8 cellular contexts compared by ENCODE assay signal in genomic region chr12:102119674-102120563, GRCh38. TPM values are rescaled to one million over a fixed set of nuclear protein-coding genes. Genes with fewer than 3 reads are reported as not detected.
DNase-seq lines count a peak whose midpoint lies in the region; ATAC-seq and TF ChIP-seq lines count a peak whose summit lies in the region.

A gene with protein sequence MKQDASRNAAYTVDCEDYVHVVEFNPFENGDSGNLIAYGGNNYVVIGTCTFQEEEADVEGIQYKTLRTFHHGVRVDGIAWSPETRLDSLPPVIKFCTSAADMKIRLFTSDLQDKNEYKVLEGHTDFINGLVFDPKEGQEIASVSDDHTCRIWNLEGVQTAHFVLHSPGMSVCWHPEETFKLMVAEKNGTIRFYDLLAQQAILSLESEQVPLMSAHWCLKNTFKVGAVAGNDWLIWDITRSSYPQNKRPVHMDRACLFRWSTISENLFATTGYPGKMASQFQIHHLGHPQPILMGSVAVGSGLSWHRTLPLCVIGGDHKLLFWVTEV (minus strand): TSS chr12:102120114. CDS start chr12:102118518, 1,596 bp downstream.
A gene with protein sequence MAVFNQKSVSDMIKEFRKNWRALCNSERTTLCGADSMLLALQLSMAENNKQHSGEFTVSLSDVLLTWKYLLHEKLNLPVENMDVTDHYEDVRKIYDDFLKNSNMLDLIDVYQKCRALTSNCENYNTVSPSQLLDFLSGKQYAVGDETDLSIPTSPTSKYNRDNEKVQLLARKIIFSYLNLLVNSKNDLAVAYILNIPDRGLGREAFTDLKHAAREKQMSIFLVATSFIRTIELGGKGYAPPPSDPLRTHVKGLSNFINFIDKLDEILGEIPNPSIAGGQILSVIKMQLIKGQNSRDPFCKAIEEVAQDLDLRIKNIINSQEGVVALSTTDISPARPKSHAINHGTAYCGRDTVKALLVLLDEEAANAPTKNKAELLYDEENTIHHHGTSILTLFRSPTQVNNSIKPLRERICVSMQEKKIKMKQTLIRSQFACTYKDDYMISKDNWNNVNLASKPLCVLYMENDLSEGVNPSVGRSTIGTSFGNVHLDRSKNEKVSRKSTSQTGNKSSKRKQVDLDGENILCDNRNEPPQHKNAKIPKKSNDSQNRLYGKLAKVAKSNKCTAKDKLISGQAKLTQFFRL (plus strand): TSS chr12:102120183. CDS start chr12:102123889, 3,706 bp downstream.

- H3K4me1 Mint-ChIP-seq in activated naive CD8-positive, alpha-beta T cell treated with anti-CD3 and anti-CD28 coated beads, Interleukin-2, amount 50 U/mL, for 24 hours = peaks cover 25% of the 10 kb centered on the region

- peaks cover 9% of the 10 kb centered on the region for H3K79me1 ChIP-seq in trophoblast cell (ENCODE audit: low read length)

- peak within 1 kb of the TSS; percentile 91 for H3K9ac ChIP-seq in trophoblast cell (ENCODE audit: low read length)

- peak within 1 kb of the TSS; percentile 59 for H4K12ac ChIP-seq in trophoblast cell (ENCODE audit: low read depth, low read length)

- H3K4me1 ChIP-seq in trophoblast cell (ENCODE audit: control insufficient read depth in 1 of 2, insufficient read depth in 2 of 2, low read length in 2 of 2) (peaks cover 3 to 4% of the 10 kb centered on the region in 2 experiments), upper lobe of left lung (peaks cover 16 to 21% (median 19%) of the 10 kb centered on the region in 4 donors)

- peaks cover 34% of the 10 kb centered on the region for H3K36me3 Mint-ChIP-seq in activated naive CD8-positive, alpha-beta T cell treated with anti-CD3 and anti-CD28 coated beads, Interleukin-2, amount 50 U/mL, for 24 hours (ENCODE audit: low read depth)

- no peaks in the 10 kb centered on the region for H3K27me3 ChIP-seq in trophoblast cell (ENCODE audit: insufficient read depth, low read length)
- H3K27me3 ChIP-seq in upper lobe of left lung = no peaks in the 10 kb centered on the region

- H2BK5ac ChIP-seq in trophoblast cell (ENCODE audit: low read depth, low read length, poor library complexity) = peak within 1 kb of the TSS; percentile 69

- H3K4ac ChIP-seq in trophoblast cell (ENCODE audit: low read depth, low read length) = peak within 1 kb of the TSS; percentile 5

- peak within 1 kb of the TSS; percentile 82 for H3K4me2 ChIP-seq in trophoblast cell (ENCODE audit: low read length)

- TF ChIP-seq CTCF in GM12873 (IDR thresholded peaks at IDR 0.05; ENCODE audit: insufficient read depth, low read depth, low read length, missing control alignments) = peak; percentile 13
- TF ChIP-seq CTCF in upper lobe of left lung (IDR thresholded peaks at IDR 0.05) = peak in 2 of 6 experiments; percentile 15 to 17

- H3K79me2 ChIP-seq in trophoblast cell (ENCODE audit: control insufficient read depth, insufficient read depth, low read length, poor library complexity) = peaks cover 2% of the 10 kb centered on the region

- peak in 3 of 4 donors; percentile 60 to 79 (median 70) for TF ChIP-seq POLR2A in upper lobe of left lung (IDR thresholded peaks at IDR 0.05)

- peak within 1 kb of the TSS; percentile 95 for H3K4me3 Mint-ChIP-seq in activated naive CD8-positive, alpha-beta T cell treated with anti-CD3 and anti-CD28 coated beads, Interleukin-2, amount 50 U/mL, for 24 hours

- H2BK120ac ChIP-seq in trophoblast cell (ENCODE audit: insufficient read depth, low read length, poor library complexity) = peak within 1 kb of the TSS; percentile 37

- DNase-seq in NCI-H1105 treated with DMSO at 0.1 percent for 48 hours (lab: John Stamatoyannopoulos, UW) = peak; percentile 90
- peak; percentile 84 to 94 for DNase-seq in SW 1271 (lab: John Stamatoyannopoulos, UW)
- peak; percentile 91 for DNase-seq in activated naive CD8-positive, alpha-beta T cell treated with anti-CD3 and anti-CD28 coated beads, Interleukin-2, amount 50 U/mL, for 24 hours
- DNase-seq in cardiac septum (ENCODE audit: low spot score) = peak; percentile 95
- peak; percentile 90 to 92 for DNase-seq in trophoblast cell
- DNase-seq in upper lobe of left lung = peak; percentile 89 to 99

- H3K18ac ChIP-seq in trophoblast cell (ENCODE audit: low read length) = peak within 1 kb of the TSS; percentile 63

- H3K27ac ChIP-seq in trophoblast cell (ENCODE audit: low read depth, low read length) = peak within 1 kb of the TSS; percentile 72
- peak within 1 kb of the TSS; percentile 76 to 91 (median 88) for H3K27ac ChIP-seq in upper lobe of left lung

- no peak for TF ChIP-seq EP300 in upper lobe of left lung (IDR thresholded peaks at IDR 0.05)

- ATAC-seq in HG02678 (IDR thresholded peaks at IDR 0.05; ENCODE audit: unreplicated experiment) = peak; percentile 97
- ATAC-seq in activated naive CD8-positive, alpha-beta T cell treated with anti-CD3 and anti-CD28 coated beads, Interleukin-2, amount 50 U/mL, for 24 hours = peak; percentile 95
- peak; percentile 98 to 100 for ATAC-seq in upper lobe of left lung (ENCODE audit: low FRiP score in 2 of 2)

- no peaks in the 10 kb centered on the region for H3K9me3 ChIP-seq in trophoblast cell (ENCODE audit: insufficient read depth, low read depth, low read length)
- H3K9me3 ChIP-seq in upper lobe of left lung = no peaks in the 10 kb centered on the region

- H3K23ac ChIP-seq in trophoblast cell (ENCODE audit: low read length) = no peak within 1 kb of the TSS

- H4K91ac ChIP-seq in trophoblast cell (ENCODE audit: low read depth, low read length) = peak within 1 kb of the TSS; percentile 65

- peak within 1 kb of the TSS; percentile 91 for H3K27ac Mint-ChIP-seq in activated naive CD8-positive, alpha-beta T cell treated with anti-CD3 and anti-CD28 coated beads, Interleukin-2, amount 50 U/mL, for 24 hours

- intact Hi-C loops in cardiac septum (cut with DNase I) = loop anchor here (2.0 kb wide), 1 partner anchor 57 kb away; no protein-coding TSS in a partner anchor

- no CpG with 5 or more reads among the region's 62 CpGs for WGBS in trophoblast cell (ENCODE audit: extremely low coverage, insufficient coverage, insufficient read length)
- WGBS in upper lobe of left lung, 2 donors = 0% methylated on average over 38 to 61 of the region's 62 CpGs

- peak within 1 kb of the TSS; percentile 60 for H3K14ac ChIP-seq in trophoblast cell (ENCODE audit: low read length)

- no peak within 1 kb of the TSS for H2AK5ac ChIP-seq in trophoblast cell (ENCODE audit: low read length)

- H3K27me3 Mint-ChIP-seq in activated naive CD8-positive, alpha-beta T cell treated with anti-CD3 and anti-CD28 coated beads, Interleukin-2, amount 50 U/mL, for 24 hours = no peaks in the 10 kb centered on the region

- no peak within 1 kb of the TSS for H2BK12ac ChIP-seq in trophoblast cell (ENCODE audit: low read length)

- H4K8ac ChIP-seq in trophoblast cell (ENCODE audit: low read depth, low read length) = peak within 1 kb of the TSS; percentile 92

- H3K4me3 ChIP-seq in trophoblast cell (ENCODE audit: low read depth, low read length) (peak within 1 kb of the TSS; percentile 86), upper lobe of left lung (peak within 1 kb of the TSS; percentile 70 to 88 (median 83))

- no peaks in the 10 kb centered on the region for H3K9me3 Mint-ChIP-seq in activated naive CD8-positive, alpha-beta T cell treated with anti-CD3 and anti-CD28 coated beads, Interleukin-2, amount 50 U/mL, for 24 hours

- peak within 1 kb of the TSS; percentile 61 for H2AFZ ChIP-seq in trophoblast cell (ENCODE audit: insufficient read depth, low read length, poor library complexity)

- peaks cover 5% of the 10 kb centered on the region in 2 experiments for H3K36me3 ChIP-seq in trophoblast cell (ENCODE audit: control insufficient read depth in 1 of 2, insufficient read depth in 2 of 2, low read length in 2 of 2)
- H3K36me3 ChIP-seq in upper lobe of left lung = peaks cover 0 to 28% (median 0%) of the 10 kb centered on the region in 4 donors

RNA-seq across cellular contexts. Expression of the first gene that starts in this region (rescaled TPM):
- total RNA-seq in cardiac septum (16.0 TPM), upper lobe of left lung (10 to 100 TPM in 4 of 6 donors, 1 to 10 TPM in 2; 2.8 to 17.9 (median 14.8) TPM)
- 48.9 and 50.9 TPM in 2 replicates for polyA plus RNA-seq in trophoblast cell (2013)

RNA-seq across cellular contexts. Expression of the second gene that starts in this region (rescaled TPM):
- total RNA-seq in cardiac septum = 0.51 TPM
- 9.0 and 10.0 TPM in 2 replicates for polyA plus RNA-seq in trophoblast cell (2013)
- 1 to 10 TPM in 5 of 6 donors, not detected in 1; 1.2 to 3.8 (median 1.8) TPM for total RNA-seq in upper lobe of left lung

Comparison
In these comparisons a context has a peak if more than half of its experiments do, and no peak if none do; other contexts are left out.
1. Peak in every context shown above with its lines: DNase-seq, ATAC-seq, H3K4me3 ChIP-seq and H3K27ac ChIP-seq.